27 cellular contexts compared by ENCODE assay signal in the genomic region with DNA sequence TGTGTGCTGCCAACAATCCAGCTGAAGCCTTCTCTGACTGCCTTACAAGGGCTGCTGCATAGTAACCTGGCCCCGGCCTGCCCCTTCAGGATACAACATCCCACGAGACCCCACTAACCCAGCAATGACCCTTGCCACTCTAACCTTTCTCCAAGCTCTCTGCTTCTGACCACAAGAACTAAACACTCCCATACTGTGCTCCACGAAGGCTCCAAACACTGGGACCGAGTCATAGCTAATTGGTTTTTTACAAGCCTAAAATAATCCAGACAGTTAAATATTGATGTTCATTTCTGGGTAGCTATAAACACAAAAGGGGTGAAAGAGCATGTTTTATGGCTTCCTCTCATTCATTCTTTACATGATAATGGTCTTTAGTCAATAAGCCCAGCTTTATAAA.
"Had no signal": no experiment of that assay in that cellular context is flagged by ENCODE, and none has a peak within 500 bp of the region (broad histone marks: within the 10 kb centered on the region; RNA-seq: fewer than 3 reads in every experiment).

No MANE protein-coding gene starts in this region.

- H3K4me1 ChIP-seq: esophagus muscularis mucosa, prostate gland, sigmoid colon, thyroid gland, vagina had no signal

- H3K36me3 ChIP-seq: brain microvascular endothelial cell, esophagus muscularis mucosa, ovary, prostate gland, sigmoid colon, stomach, thyroid gland, upper lobe of left lung, vagina had no signal

- ATAC-seq: left ventricle myocardium superior; stimulated activated naive B cell treated with anti-CD40 and anti-IgM and Interleukin-4, amounts not matched to agents 10 μg/mL and 1 μg/mL and 100 μg/mL, for 72 hours; T-helper 17 cell had no signal

- H3K27ac ChIP-seq: brain microvascular endothelial cell, esophagus muscularis mucosa, ovary, prostate gland, sigmoid colon, stomach, thyroid gland, upper lobe of left lung, vagina had no signal

- H3K27me3 ChIP-seq: brain microvascular endothelial cell, esophagus muscularis mucosa, ovary, sigmoid colon, stomach, thyroid gland, upper lobe of left lung, vagina had no signal

- H3K9me3 ChIP-seq: ovary, prostate gland, sigmoid colon, thyroid gland, upper lobe of left lung, vagina had no signal

- H3K4me2 ChIP-seq: smooth muscle cell had no signal

- DNase-seq: activated CD4-positive, alpha-beta memory T cell treated with anti-CD3 and anti-CD28 coated beads for 36 hours; activated CD4-positive, alpha-beta T cell treated with anti-CD3 and anti-CD28 coated beads, Interleukin-2, amount 10 ng/mL, durations not matched to agents 24 days and 14 days; activated CD4-positive, CD25-positive, alpha-beta regulatory T cell treated with anti-CD3 and anti-CD28 coated beads, Interleukin-2, amount 50 U/mL, for 72 hours; activated CD8-positive, alpha-beta memory T cell treated with anti-CD3 and anti-CD28 coated beads, Interleukin-2, amount 50 U/mL, for 4 hours; activated gamma-delta T cell; activated naive CD4-positive, alpha-beta T cell treated with anti-CD3 and anti-CD28 coated beads, Interleukin-2, amount 10 ng/mL, durations not matched to agents 7 days and 5 days; activated T-cell treated with anti-CD3 and anti-CD28 coated beads, Interleukin-2, amount 50 U/mL, for 1 hour; amniotic stem cell; brain microvascular endothelial cell; endodermal cell; foreskin melanocyte; islet precursor cell; left ventricle myocardium superior; naive B cell; ovary; retina; sigmoid colon; stimulated activated CD4-positive, alpha-beta T cell treated with anti-CD3 and anti-CD28 coated beads, Interleukin-2, amount 100 ng/mL, for 24 hours; stimulated activated naive B cell treated with anti-CD40 and anti-IgM and Interleukin-4, amounts not matched to agents 10 μg/mL and 1 μg/mL and 100 μg/mL, for 72 hours; stomach; T-helper 17 cell; thyroid gland; upper lobe of left lung had no signal

- H3K4me3 ChIP-seq: esophagus muscularis mucosa, ovary, prostate gland, sigmoid colon, smooth muscle cell, stomach, thyroid gland, upper lobe of left lung, vagina had no signal
